In the genomic region with DNA sequence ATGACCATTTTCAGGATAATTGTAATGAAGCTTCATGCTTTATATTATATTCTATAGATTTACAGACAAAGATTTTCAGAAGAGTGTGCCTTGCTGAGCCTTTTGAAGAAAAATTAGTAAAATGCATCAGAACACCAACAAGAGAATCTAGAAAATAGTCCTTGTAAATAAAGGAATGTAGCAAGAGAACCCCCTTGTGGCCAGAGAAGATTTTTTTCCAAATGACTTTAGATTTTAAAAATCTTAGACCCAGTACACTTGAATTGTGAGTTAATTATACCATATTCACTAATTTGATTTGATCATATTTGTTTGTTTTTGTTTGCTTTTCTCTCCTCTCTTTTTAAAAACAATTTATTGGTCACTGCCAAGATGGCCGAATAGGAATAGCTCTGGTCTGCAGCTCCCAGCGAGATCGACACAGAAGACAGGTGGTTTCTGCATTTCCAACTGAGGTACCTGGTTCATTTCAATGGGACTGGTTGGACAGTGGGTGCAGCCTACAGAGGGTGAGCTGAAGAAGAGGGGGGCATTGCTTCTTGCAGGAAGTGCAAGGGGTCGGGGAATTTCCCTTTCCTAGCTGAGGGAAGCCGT, we compare ENCODE assay signal across 8 cellular contexts. TPM values are rescaled to one million over a fixed set of nuclear protein-coding genes. Genes with fewer than 3 reads are reported as not detected.
DNase-seq lines count a peak whose midpoint lies in the region; ATAC-seq and TF ChIP-seq lines count a peak whose summit lies in the region.

No MANE protein-coding gene starts in this region.

- H3K4me3 Mint-ChIP-seq in activated CD4-positive, alpha-beta T cell treated with anti-CD3 and anti-CD28 coated beads, Interleukin-2, amount 10 ng/mL, durations not matched to agents 7 days and 5 days: no peak overlapping the region
- no peak overlapping the region for H3K4me3 Mint-ChIP-seq in Calu3 (ENCODE audit: low read depth, unreplicated experiment)

- H3K27ac Mint-ChIP-seq in activated CD4-positive, alpha-beta T cell treated with anti-CD3 and anti-CD28 coated beads, Interleukin-2, amount 10 ng/mL, durations not matched to agents 7 days and 5 days: peak overlapping the region; percentile 43
- no peak overlapping the region for H3K27ac Mint-ChIP-seq in Calu3 (ENCODE audit: unreplicated experiment)

- H3K4me1 ChIP-seq in OCI-LY7 (ENCODE audit: insufficient read depth, low read length, poor library complexity, severe bottlenecking): no peaks in the 10 kb centered on the region
- H3K4me1 ChIP-seq in thyroid gland: peaks cover 0 to 3% of the 10 kb centered on the region in 2 donors

- no peak overlapping the region for H3K4me2 ChIP-seq in OCI-LY7 (ENCODE audit: low read length)

- no peaks in the 10 kb centered on the region for H3K79me2 ChIP-seq in OCI-LY7 (ENCODE audit: insufficient read depth, low read depth, low read length)

- H3K9me2 ChIP-seq in OCI-LY7 (ENCODE audit: insufficient read depth, low read length): no peaks in the 10 kb centered on the region

- no TSS peak for BruUV-seq in OCI-LY7 (replicated peaks; lab: Mats Ljungman, UMichigan)
- BruUV-seq in Calu3 (replicated peaks; lab: Mats Ljungman, UMichigan): no TSS peak

- POLR2A ChIA-PET in activated CD4-positive, alpha-beta T cell treated with anti-CD3 and anti-CD28 coated beads, Interleukin-2, amount 10 ng/mL, durations not matched to agents 7 days and 5 days (lab: Charles Lee): no interaction called here
- POLR2A ChIA-PET in OCI-LY7 (lab: Charles Lee): no interaction called here

- no peaks in the 10 kb centered on the region for H3K9me3 Mint-ChIP-seq in activated CD4-positive, alpha-beta T cell treated with anti-CD3 and anti-CD28 coated beads, Interleukin-2, amount 10 ng/mL, durations not matched to agents 7 days and 5 days
- no peaks in the 10 kb centered on the region for H3K9me3 Mint-ChIP-seq in Calu3 (ENCODE audit: low read depth, unreplicated experiment)

- no peak for TF ChIP-seq POLR2A in thyroid gland (IDR thresholded peaks at IDR 0.05)

- peak; percentile 76 for TF ChIP-seq CTCF in OCI-LY7 (conservative IDR thresholded peaks at IDR 0.05; ENCODE audit: low read length)
- peak; percentile 64 for TF ChIP-seq CTCF in fibroblast of mammary gland (conservative IDR thresholded peaks at IDR 0.05; ENCODE audit: control insufficient read depth, insufficient read depth, low read depth, low read length)
- peak in 5 of 6 experiments; percentile 30 to 75 (median 66) for TF ChIP-seq CTCF in thyroid gland (IDR thresholded peaks at IDR 0.05)
- no peak for TF ChIP-seq CTCF in Calu3 (IDR thresholded peaks at IDR 0.05; ENCODE audit: unreplicated experiment)

- H3K27me3 ChIP-seq in thyroid gland: no peaks in the 10 kb centered on the region

- no peak for DNase-seq in activated CD4-positive, alpha-beta T cell treated with anti-CD3 and anti-CD28 coated beads, Interleukin-2, amount 10 ng/mL, durations not matched to agents 7 days and 5 days
- DNase-seq in activated CD4-positive, alpha-beta T cell treated with anti-CD3 and anti-CD28 coated beads for 4 hours: no peak
- DNase-seq in OCI-LY7 (ENCODE audit: low spot score) (peak; percentile 3), fibroblast of mammary gland (ENCODE audit: low read depth) (peak; percentile 64), thyroid gland (no peak), Calu3 (no peak)

- no peak overlapping the region for H2AFZ ChIP-seq in OCI-LY7 (ENCODE audit: low read length)

- H3K36me3 ChIP-seq in OCI-LY7 (ENCODE audit: insufficient read depth, low read length) (no peaks in the 10 kb centered on the region), thyroid gland (no peaks in the 10 kb centered on the region)

- no peaks in the 10 kb centered on the region for H4K20me1 ChIP-seq in OCI-LY7 (ENCODE audit: insufficient read depth, low read length)

- H3K27me3 Mint-ChIP-seq in activated CD4-positive, alpha-beta T cell treated with anti-CD3 and anti-CD28 coated beads, Interleukin-2, amount 10 ng/mL, durations not matched to agents 7 days and 5 days: peaks cover 24% of the 10 kb centered on the region
- no peaks in the 10 kb centered on the region for H3K27me3 Mint-ChIP-seq in Calu3 (ENCODE audit: unreplicated experiment)

- intact Hi-C loops in OCI-LY7 (cut with micrococcal nuclease; ENCODE audit: unreplicated experiment) (loop anchor here (5.0 kb wide), 2 partner anchors 460 to 475 kb away; no protein-coding TSS in a partner anchor), thyroid gland (cut with DNase I) (loop anchor here (5.0 kb wide), 1 partner anchor 465 kb away; no protein-coding TSS in a partner anchor), Calu3 (cut with micrococcal nuclease; ENCODE audit: unreplicated experiment) (loop anchor here (1.0 to 10.0 kb wide), 4 partner anchors 113 to 477 kb away; partner anchors contain the start of gene PTGFR)

- peaks cover 4% of the 10 kb centered on the region for H3K4me1 Mint-ChIP-seq in activated CD4-positive, alpha-beta T cell treated with anti-CD3 and anti-CD28 coated beads, Interleukin-2, amount 10 ng/mL, durations not matched to agents 7 days and 5 days
- H3K4me1 Mint-ChIP-seq in Calu3 (ENCODE audit: low read depth, unreplicated experiment): no peaks in the 10 kb centered on the region

- ATAC-seq in HG02588 (IDR thresholded peaks at IDR 0.05; ENCODE audit: unreplicated experiment) (no peak), GM18870 (IDR thresholded peaks at IDR 0.05; ENCODE audit: unreplicated experiment) (no peak)

- no peaks in the 10 kb centered on the region for H3K9me3 ChIP-seq in OCI-LY7 (ENCODE audit: low read length)
- no peaks in the 10 kb centered on the region for H3K9me3 ChIP-seq in thyroid gland

- H3K4me3 ChIP-seq in OCI-LY7 (ENCODE audit: low read depth, low read length, poor library complexity, severe bottlenecking) (no peak overlapping the region), fibroblast of mammary gland (ENCODE audit: control insufficient read depth, low read depth, low read length) (no peak overlapping the region), thyroid gland (replicated peaks in 1 of 3) (no peak overlapping the region)

- WGBS in thyroid gland, 2 donors: 77 to 94% methylated on average over 5 of the region's 5 CpGs

- H3K27ac ChIP-seq in OCI-LY7 (ENCODE audit: low read depth, low read length, poor library complexity, severe bottlenecking): no peak overlapping the region
- H3K27ac ChIP-seq in thyroid gland: no peak overlapping the region

- H3K36me3 Mint-ChIP-seq in activated CD4-positive, alpha-beta T cell treated with anti-CD3 and anti-CD28 coated beads, Interleukin-2, amount 10 ng/mL, durations not matched to agents 7 days and 5 days (ENCODE audit: low read depth): no peaks in the 10 kb centered on the region
- no peaks in the 10 kb centered on the region for H3K36me3 Mint-ChIP-seq in Calu3 (ENCODE audit: insufficient read depth, unreplicated experiment)

- CTCF ChIA-PET in activated CD4-positive, alpha-beta T cell treated with anti-CD3 and anti-CD28 coated beads, Interleukin-2, amount 10 ng/mL, durations not matched to agents 7 days and 5 days (lab: Charles Lee): interaction anchor here (0.8 to 3.6 kb wide), 6 partner anchors 10 to 475 kb away, joined by 3 to 13 read pairs (median 4); no protein-coding TSS in a partner anchor
- CTCF ChIA-PET in OCI-LY7 (lab: Charles Lee; ENCODE audit: unreplicated experiment): no interaction called here
- CTCF ChIA-PET in Calu3 (lab: Charles Lee): interaction anchor here (1.5 kb wide), 2 partner anchors 464 to 477 kb away, joined by 7 read pairs; no protein-coding TSS in a partner anchor

RNA-seq across cellular contexts. Expression of gene IFI44L, which starts 12.8 kb away (rescaled TPM):
- total RNA-seq in activated CD4-positive, alpha-beta T cell treated with anti-CD3 and anti-CD28 coated beads, Interleukin-2, amount 10 ng/mL, durations not matched to agents 7 days and 5 days: 100 to 1,000 TPM; 358 to 374 TPM
- total RNA-seq in OCI-LY7 (2014; rRNA removed; shearing (Covaris generic)): not detected in 2 replicates
- total RNA-seq in OCI-LY7 (2022) (not detected in 2 replicates), thyroid gland (10 to 100 TPM in 2 of 4 donors, 1 to 10 TPM in 2; 8.1 to 22.9 (median 12.2) TPM), Calu3 (2022) (82.0 and 230 TPM in 2 replicates)

RNA-seq across cellular contexts. Expression of gene IFI44, which starts 42.2 kb away (rescaled TPM):
- 100 to 1,000 TPM; 187 to 190 TPM for total RNA-seq in activated CD4-positive, alpha-beta T cell treated with anti-CD3 and anti-CD28 coated beads, Interleukin-2, amount 10 ng/mL, durations not matched to agents 7 days and 5 days
- total RNA-seq in OCI-LY7 (2014; rRNA removed; shearing (Covaris generic)): not detected in 2 replicates
- not detected in 2 replicates for total RNA-seq in OCI-LY7 (2022)
- 10 to 100 TPM; 23.5 to 58.7 (median 34.8) TPM for total RNA-seq in thyroid gland
- total RNA-seq in Calu3 (2022): 125 and 259 TPM in 2 replicates

Comparison
In these comparisons a context has a peak if more than half of its experiments do, and no peak if none do; other contexts are left out.
1. DNase-seq: peak in OCI-LY7 (single experiment) and fibroblast of mammary gland (single experiment); none in activated CD4-positive, alpha-beta T cell treated with anti-CD3 and anti-CD28 coated beads, Interleukin-2, amount 10 ng/mL, durations not matched to agents 7 days and 5 days (single experiment), activated CD4-positive, alpha-beta T cell treated with anti-CD3 and anti-CD28 coated beads for 4 hours (0 of 2), thyroid gland (0 of 2) and Calu3 (single experiment).
2. RNA of gene IFI44L, which starts 12.8 kb away (total RNA-seq): 358 to 374 TPM in activated CD4-positive, alpha-beta T cell treated with anti-CD3 and anti-CD28 coated beads, Interleukin-2, amount 10 ng/mL, durations not matched to agents 7 days and 5 days, 82.0 to 230 TPM in Calu3 and 8.1 to 22.9 TPM in thyroid gland; not detected in OCI-LY7; every median in the first group is over 4 times any median in the second.
3. RNA of gene IFI44, which starts 42.2 kb away (total RNA-seq): 187 to 190 TPM in activated CD4-positive, alpha-beta T cell treated with anti-CD3 and anti-CD28 coated beads, Interleukin-2, amount 10 ng/mL, durations not matched to agents 7 days and 5 days, 125 to 259 TPM in Calu3 and 23.5 to 58.7 TPM in thyroid gland; not detected in OCI-LY7; every median in the first group is over 10 times any median in the second.